In the genomic region with DNA sequence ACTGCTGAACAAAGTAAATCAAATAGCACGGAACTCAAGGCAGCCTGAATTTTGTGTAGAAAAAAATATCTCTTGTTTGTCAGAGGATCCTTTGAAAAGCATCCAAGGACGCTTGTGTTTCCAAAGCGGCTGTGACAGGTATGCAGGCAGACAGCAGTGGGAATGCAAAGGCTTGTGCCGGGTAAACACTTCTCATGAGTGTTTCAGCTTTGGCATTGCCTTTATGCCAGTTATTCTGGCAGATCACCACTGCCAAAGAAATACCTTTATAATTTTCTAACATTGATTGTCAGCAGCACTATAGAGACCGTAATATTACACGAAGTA, we compare ENCODE assay signal across 11 cellular contexts.
DNase-seq lines count a peak whose midpoint lies in the region; ATAC-seq and TF ChIP-seq lines count a peak whose summit lies in the region.
"Had no signal": no experiment of that assay in that cellular context is flagged by ENCODE, and none has a peak within 500 bp of the region (broad histone marks: within the 10 kb centered on the region; RNA-seq: fewer than 3 reads in every experiment).

No MANE protein-coding gene starts in this region.

- peaks cover 0 to 13% of the 10 kb centered on the region in 2 donors for H3K27me3 ChIP-seq in Peyer's patch

- H3K9me3 ChIP-seq in Peyer's patch = no peaks in the 10 kb centered on the region
- H3K9me3 ChIP-seq: heart left ventricle had no signal

- no peak overlapping the region for H3K27ac ChIP-seq in Peyer's patch
- H3K27ac ChIP-seq: heart left ventricle had no signal

- no peak for DNase-seq in stimulated activated naive CD8-positive, alpha-beta T cell treated with anti-CD3 and anti-CD28 coated beads, Interleukin-15, Interleukin-2, amounts not matched to agents 100 U/mL and 50 U/mL, for 24 hours
- no peak for DNase-seq in WTC11 (ENCODE audit: low spot score)
- no peak for DNase-seq in mesothelial cell of epicardium (ENCODE audit: low spot score in 2 of 2, unreplicated experiment in 2 of 2)
- no peak for DNase-seq in Peyer's patch
- DNase-seq in DMS114 treated with DMSO at 0.1 percent for 48 hours (lab: John Stamatoyannopoulos, UW; ENCODE audit: unreplicated experiment) = no peak
- DNase-seq: activated CD4-positive, alpha-beta T cell treated with anti-CD3 and anti-CD28 coated beads, Interleukin-2, amount 10 ng/mL, durations not matched to agents 24 days and 14 days; heart left ventricle; posterior cingulate gyrus had no signal

- peak overlapping the region; percentile 74 for H3K4me3 Mint-ChIP-seq in stimulated activated naive CD8-positive, alpha-beta T cell treated with anti-CD3 and anti-CD28 coated beads, Interleukin-15, Interleukin-2, amounts not matched to agents 100 ng/mL and 50 ng/mL, for 24 hours
- H3K4me3 Mint-ChIP-seq in WTC11 (peak overlapping the region; percentile 80), mesothelial cell of epicardium (peak overlapping the region; percentile 75)
- H3K4me3 Mint-ChIP-seq: activated CD4-positive, alpha-beta T cell treated with anti-CD3 and anti-CD28 coated beads, Interleukin-2, amount 10 ng/mL, durations not matched to agents 24 days and 14 days had no signal

- H3K36me3 Mint-ChIP-seq in stimulated activated naive CD8-positive, alpha-beta T cell treated with anti-CD3 and anti-CD28 coated beads, Interleukin-15, Interleukin-2, amounts not matched to agents 100 ng/mL and 50 ng/mL, for 24 hours (ENCODE audit: low read depth) = no peaks in the 10 kb centered on the region
- H3K36me3 Mint-ChIP-seq in WTC11 (no peaks in the 10 kb centered on the region), mesothelial cell of epicardium (no peaks in the 10 kb centered on the region)

- no peak overlapping the region for H3K27ac Mint-ChIP-seq in stimulated activated naive CD8-positive, alpha-beta T cell treated with anti-CD3 and anti-CD28 coated beads, Interleukin-15, Interleukin-2, amounts not matched to agents 100 ng/mL and 50 ng/mL, for 24 hours
- H3K27ac Mint-ChIP-seq in WTC11 = no peak overlapping the region
- no peak overlapping the region for H3K27ac Mint-ChIP-seq in mesothelial cell of epicardium
- H3K27ac Mint-ChIP-seq: activated CD4-positive, alpha-beta T cell treated with anti-CD3 and anti-CD28 coated beads, Interleukin-2, amount 10 ng/mL, durations not matched to agents 24 days and 14 days had no signal

- no peak for ATAC-seq in stimulated activated naive CD8-positive, alpha-beta T cell treated with anti-CD3 and anti-CD28 coated beads, Interleukin-15, Interleukin-2, amounts not matched to agents 100 U/mL and 50 U/mL, for 24 hours
- ATAC-seq in WTC11 = no peak
- ATAC-seq in GM18520 (IDR thresholded peaks at IDR 0.05; ENCODE audit: unreplicated experiment) = no peak
- ATAC-seq in HG03442 (IDR thresholded peaks at IDR 0.05; ENCODE audit: unreplicated experiment) = no peak
- ATAC-seq: heart left ventricle had no signal

- CTCF ChIA-PET in WTC11 (lab: Charles Lee) = interaction anchor here (0.6 to 3.5 kb wide), 24 partner anchors 13 to 570 kb away, joined by 3 to 27 read pairs (median 4); no protein-coding TSS in a partner anchor

- H3K4me3 ChIP-seq in Peyer's patch = no peak overlapping the region

- H3K4me1 Mint-ChIP-seq in stimulated activated naive CD8-positive, alpha-beta T cell treated with anti-CD3 and anti-CD28 coated beads, Interleukin-15, Interleukin-2, amounts not matched to agents 100 ng/mL and 50 ng/mL, for 24 hours (ENCODE audit: low read depth) = peaks cover 20% of the 10 kb centered on the region
- peaks cover 31% of the 10 kb centered on the region for H3K4me1 Mint-ChIP-seq in WTC11
- peaks cover 15% of the 10 kb centered on the region for H3K4me1 Mint-ChIP-seq in mesothelial cell of epicardium

- POLR2A ChIA-PET in WTC11 (lab: Charles Lee) = no interaction called here

- TF ChIP-seq CTCF in WTC11 (IDR thresholded peaks at IDR 0.05) = no peak
- TF ChIP-seq CTCF in mesothelial cell of epicardium (IDR thresholded peaks at IDR 0.05; ENCODE audit: unreplicated experiment) = no peak
- TF ChIP-seq CTCF in Peyer's patch (IDR thresholded peaks at IDR 0.05) = no peak

- peaks cover 69% of the 10 kb centered on the region for H3K27me3 Mint-ChIP-seq in stimulated activated naive CD8-positive, alpha-beta T cell treated with anti-CD3 and anti-CD28 coated beads, Interleukin-15, Interleukin-2, amounts not matched to agents 100 ng/mL and 50 ng/mL, for 24 hours
- peaks cover 55% of the 10 kb centered on the region for H3K27me3 Mint-ChIP-seq in WTC11 (ENCODE audit: low read depth)
- peaks cover 86% of the 10 kb centered on the region for H3K27me3 Mint-ChIP-seq in mesothelial cell of epicardium (ENCODE audit: low read depth)

- TF ChIP-seq POLR2A in Peyer's patch (IDR thresholded peaks at IDR 0.05) = no peak

- H3K36me3 ChIP-seq in Peyer's patch = no peaks in the 10 kb centered on the region
- H3K36me3 ChIP-seq: heart left ventricle had no signal

- peaks cover 0 to 13% (median 4%) of the 10 kb centered on the region in 4 donors for H3K4me1 ChIP-seq in Peyer's patch

- H3K9me3 Mint-ChIP-seq in stimulated activated naive CD8-positive, alpha-beta T cell treated with anti-CD3 and anti-CD28 coated beads, Interleukin-15, Interleukin-2, amounts not matched to agents 100 ng/mL and 50 ng/mL, for 24 hours = no peaks in the 10 kb centered on the region
- H3K9me3 Mint-ChIP-seq in WTC11 (no peaks in the 10 kb centered on the region), mesothelial cell of epicardium (no peaks in the 10 kb centered on the region)

TF ChIP-seq in WTC11, 78 proteins besides CTCF, POLR2A, EP300 and RAD21:
- TF ChIP-seq ELF4 (CRISPR knock-in tag; IDR thresholded peaks at IDR 0.05; ENCODE audit: low read depth) (no peak), NR1H2 (CRISPR knock-in tag; IDR thresholded peaks at IDR 0.05) (no peak), TCF7 (CRISPR knock-in tag; IDR thresholded peaks at IDR 0.05; ENCODE audit: low read depth) (no peak), JUN (CRISPR knock-in tag; IDR thresholded peaks at IDR 0.05) (no peak), PRRX2 (CRISPR knock-in tag; IDR thresholded peaks at IDR 0.05) (no peak), OVOL2 (CRISPR knock-in tag; IDR thresholded peaks at IDR 0.05; ENCODE audit: borderline replicate concordance) (no peak), GTF2I (CRISPR knock-in tag; conservative IDR thresholded peaks at IDR 0.05) (no peak), E2F5 (CRISPR knock-in tag; IDR thresholded peaks at IDR 0.05) (no peak)
- TF ChIP-seq, protein P1, sequence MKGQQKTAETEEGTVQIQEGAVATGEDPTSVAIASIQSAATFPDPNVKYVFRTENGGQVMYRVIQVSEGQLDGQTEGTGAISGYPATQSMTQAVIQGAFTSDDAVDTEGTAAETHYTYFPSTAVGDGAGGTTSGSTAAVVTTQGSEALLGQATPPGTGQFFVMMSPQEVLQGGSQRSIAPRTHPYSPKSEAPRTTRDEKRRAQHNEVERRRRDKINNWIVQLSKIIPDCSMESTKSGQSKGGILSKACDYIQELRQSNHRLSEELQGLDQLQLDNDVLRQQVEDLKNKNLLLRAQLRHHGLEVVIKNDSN (CRISPR knock-in tag; IDR thresholded peaks at IDR 0.05) = no peak
- TF ChIP-seq, protein P2, sequence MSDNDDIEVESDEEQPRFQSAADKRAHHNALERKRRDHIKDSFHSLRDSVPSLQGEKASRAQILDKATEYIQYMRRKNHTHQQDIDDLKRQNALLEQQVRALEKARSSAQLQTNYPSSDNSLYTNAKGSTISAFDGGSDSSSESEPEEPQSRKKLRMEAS (CRISPR knock-in tag; IDR thresholded peaks at IDR 0.05) = no peak
- TF ChIP-seq, protein P3, sequence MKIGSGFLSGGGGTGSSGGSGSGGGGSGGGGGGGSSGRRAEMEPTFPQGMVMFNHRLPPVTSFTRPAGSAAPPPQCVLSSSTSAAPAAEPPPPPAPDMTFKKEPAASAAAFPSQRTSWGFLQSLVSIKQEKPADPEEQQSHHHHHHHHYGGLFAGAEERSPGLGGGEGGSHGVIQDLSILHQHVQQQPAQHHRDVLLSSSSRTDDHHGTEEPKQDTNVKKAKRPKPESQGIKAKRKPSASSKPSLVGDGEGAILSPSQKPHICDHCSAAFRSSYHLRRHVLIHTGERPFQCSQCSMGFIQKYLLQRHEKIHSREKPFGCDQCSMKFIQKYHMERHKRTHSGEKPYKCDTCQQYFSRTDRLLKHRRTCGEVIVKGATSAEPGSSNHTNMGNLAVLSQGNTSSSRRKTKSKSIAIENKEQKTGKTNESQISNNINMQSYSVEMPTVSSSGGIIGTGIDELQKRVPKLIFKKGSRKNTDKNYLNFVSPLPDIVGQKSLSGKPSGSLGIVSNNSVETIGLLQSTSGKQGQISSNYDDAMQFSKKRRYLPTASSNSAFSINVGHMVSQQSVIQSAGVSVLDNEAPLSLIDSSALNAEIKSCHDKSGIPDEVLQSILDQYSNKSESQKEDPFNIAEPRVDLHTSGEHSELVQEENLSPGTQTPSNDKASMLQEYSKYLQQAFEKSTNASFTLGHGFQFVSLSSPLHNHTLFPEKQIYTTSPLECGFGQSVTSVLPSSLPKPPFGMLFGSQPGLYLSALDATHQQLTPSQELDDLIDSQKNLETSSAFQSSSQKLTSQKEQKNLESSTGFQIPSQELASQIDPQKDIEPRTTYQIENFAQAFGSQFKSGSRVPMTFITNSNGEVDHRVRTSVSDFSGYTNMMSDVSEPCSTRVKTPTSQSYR (CRISPR knock-in tag; IDR thresholded peaks at IDR 0.05) = no peak
TF ChIP-seq in WTC11: peak in this region for 0.
